Comparison of ENCODE assay signal across 9 cellular contexts in genomic region chr11:63212742-63213141, GRCh38. TPM values are rescaled to one million over a fixed set of nuclear protein-coding genes. Genes with fewer than 3 reads are reported as not detected.
A peak's percentile ranks its signal among the peaks of the same experiment; 100 is the strongest.
DNase-seq lines count a peak whose midpoint lies in the region; ATAC-seq and TF ChIP-seq lines count a peak whose summit lies in the region.
"Had no signal": no experiment of that assay in that cellular context is flagged by ENCODE, and none has a peak within 500 bp of the region (broad histone marks: within the 10 kb centered on the region; RNA-seq: fewer than 3 reads in every experiment).

No MANE protein-coding gene starts in this region.

- H3K27me3 ChIP-seq in HL-60 (ENCODE audit: insufficient read depth, poor library complexity, severe bottlenecking) (no peaks in the 10 kb centered on the region), adrenal gland (no peaks in the 10 kb centered on the region), left lung (no peaks in the 10 kb centered on the region)
- H3K27me3 ChIP-seq: BLaER1 treated with 17β-estradiol and CSF1 and Interleukin-3, amounts not matched to agents 10 nM and 100 nM had no signal

- TF ChIP-seq POLR2A in adrenal gland (IDR thresholded peaks at IDR 0.05), result no peak

- ATAC-seq in left lung (no peak), GM18858 (IDR thresholded peaks at IDR 0.05; ENCODE audit: unreplicated experiment) (no peak), GM19023 (IDR thresholded peaks at IDR 0.05; ENCODE audit: unreplicated experiment) (no peak), HG03039 (IDR thresholded peaks at IDR 0.05; ENCODE audit: unreplicated experiment) (no peak)

- H3K36me3 ChIP-seq in adrenal gland (replicated peaks in 1 of 2) (no peaks in the 10 kb centered on the region), left lung (no peaks in the 10 kb centered on the region)
- H3K36me3 ChIP-seq: BLaER1 treated with 17β-estradiol and CSF1 and Interleukin-3, amounts not matched to agents 10 nM and 100 nM had no signal

- H3K27ac ChIP-seq in HL-60 (replicated peaks) (no peak overlapping the region), adrenal gland (no peak overlapping the region), left lung (no peak overlapping the region)
- H3K27ac ChIP-seq: BLaER1 treated with 17β-estradiol and CSF1 and Interleukin-3, amounts not matched to agents 10 nM and 100 nM had no signal

- H3K4me1 ChIP-seq in adrenal gland (replicated peaks in 1 of 2) (no peaks in the 10 kb centered on the region), left lung (no peaks in the 10 kb centered on the region)

- WGBS in adrenal gland, 4 donors, result 0 to 3% (median 2%) methylated on average over 2 of the region's 2 CpGs

- TF ChIP-seq CTCF in HL-60 (IDR thresholded peaks at IDR 0.05; ENCODE audit: insufficient read depth, low read length), result peak; percentile 3
- peak; percentile 24 to 59 (median 40) for TF ChIP-seq CTCF in adrenal gland (IDR thresholded peaks at IDR 0.05)
- TF ChIP-seq CTCF in left lung (IDR thresholded peaks at IDR 0.05), result peak; percentile 34 to 40

- DNase-seq in NCI-H1092 treated with DMSO at 0.1 percent for 48 hours (lab: John Stamatoyannopoulos, UW), result peak; percentile 12
- no peak for DNase-seq in NCI-H1092 (lab: John Stamatoyannopoulos, UW)
- peak; percentile 2 to 31 for DNase-seq in HL-60 (ENCODE audit: low read depth in 1 of 2, low spot score in 1 of 2)
- peak in 2 of 7 donors; percentile 6 to 9 for DNase-seq in adrenal gland
- no peak for DNase-seq in left lung

- intact Hi-C loops in adrenal gland (cut with DNase I) (loop anchor here (10.0 kb wide), 2 partner anchors 178 to 308 kb away; no protein-coding TSS in a partner anchor), left lung (cut with DNase I) (loop anchor here in 1 of 2 donors (10.0 kb wide), 1 partner anchor 178 kb away; no protein-coding TSS in a partner anchor)

- H3K9me3 ChIP-seq in adrenal gland (replicated peaks in 1 of 3) (no peaks in the 10 kb centered on the region), left lung (no peaks in the 10 kb centered on the region)

- H3K4me3 ChIP-seq in HL-60 (replicated peaks; ENCODE audit: insufficient read depth, low read length), result no peak overlapping the region
- no peak overlapping the region for H3K4me3 ChIP-seq in adrenal gland
- no peak overlapping the region for H3K4me3 ChIP-seq in left lung
- H3K4me3 ChIP-seq: BLaER1 treated with 17β-estradiol and CSF1 and Interleukin-3, amounts not matched to agents 10 nM and 100 nM had no signal

RNA-seq across cellular contexts. Expression of gene SLC22A25, which starts 30.7 kb away (rescaled TPM):
- total RNA-seq in adrenal gland (under 1 TPM in 1 of 8 donors, not detected in 7; 0.08 TPM), left lung (not detected)
- polyA plus RNA-seq in adrenal gland, result not detected

Comparison
In these comparisons a context has a peak if more than half of its experiments do, and no peak if none do; other contexts are left out.
1. DNase-seq: peak in NCI-H1092 treated with DMSO at 0.1 percent for 48 hours (single experiment) and HL-60 (2 of 2); none in NCI-H1092 (single experiment) and left lung (0 of 2).
2. Peak in every context shown above with its lines, with median percentiles within 50 percentile points of each other: CTCF ChIP-seq.